Comparison of ENCODE assay signal across 31 cellular contexts in genomic region chrX:39464253-39464652, GRCh38.
"Had no signal": no experiment of that assay in that cellular context is flagged by ENCODE, and none has a peak within 500 bp of the region (broad histone marks: within the 10 kb centered on the region; RNA-seq: fewer than 3 reads in every experiment).

No MANE protein-coding gene starts in this region.

- H3K9me3 ChIP-seq: adrenal gland, body of pancreas, breast epithelium, esophagus squamous epithelium, gastroesophageal sphincter had no signal

- H3K4me3 ChIP-seq: adrenal gland, body of pancreas, breast epithelium, cardiac muscle cell, coronary artery, dorsolateral prefrontal cortex, esophagus squamous epithelium, gastroesophageal sphincter had no signal

- H3K36me3 ChIP-seq: adrenal gland, breast epithelium, cardiac muscle cell, esophagus squamous epithelium, gastroesophageal sphincter had no signal

- H3K27me3 Mint-ChIP-seq: activated CD4-positive, alpha-beta T cell treated with anti-CD3 and anti-CD28 coated beads for 36 hours; activated CD8-positive, alpha-beta T cell treated with anti-CD3 and anti-CD28 coated beads for 36 hours; activated naive CD4-positive, alpha-beta T cell treated with anti-CD3 and anti-CD28 coated beads, Interleukin-2, amount 50 U/mL, for 24 hours; activated naive CD8-positive, alpha-beta T cell treated with anti-CD3 and anti-CD28 coated beads for 36 hours had no signal

- H3K27ac ChIP-seq: adrenal gland, body of pancreas, breast epithelium, cardiac muscle cell, coronary artery, dorsolateral prefrontal cortex, epithelial cell of prostate, esophagus squamous epithelium, gastroesophageal sphincter had no signal

- H3K36me3 Mint-ChIP-seq: activated naive CD4-positive, alpha-beta T cell treated with anti-CD3 and anti-CD28 coated beads, Interleukin-2, amount 50 U/mL, for 24 hours; activated naive CD8-positive, alpha-beta T cell treated with anti-CD3 and anti-CD28 coated beads for 36 hours had no signal

- DNase-seq: activated CD4-positive, alpha-beta T cell treated with anti-CD3 and anti-CD28 coated beads for 36 hours; activated CD4-positive, alpha-beta T cell treated with anti-CD3 and anti-CD28 coated beads, Interleukin-2, amount 50 U/mL, for 1 hour; activated CD4-positive, alpha-beta T cell treated with anti-CD3 and anti-CD28 coated beads, Interleukin-2, amount 50 U/mL, for 48 hours; activated CD4-positive, CD25-positive, alpha-beta regulatory T cell; activated CD4-positive, CD25-positive, alpha-beta regulatory T cell treated with anti-CD3 and anti-CD28 coated beads, Interleukin-2, amount 50 U/mL, for 72 hours; activated CD8-positive, alpha-beta memory T cell treated with anti-CD3 and anti-CD28 coated beads for 24 hours; activated CD8-positive, alpha-beta T cell treated with anti-CD3 and anti-CD28 coated beads for 36 hours; activated effector memory CD4-positive, alpha-beta T cell treated with anti-CD3 and anti-CD28 coated beads, Interleukin-2, amount 50 U/mL, for 16 hours; activated naive CD4-positive, alpha-beta T cell treated with anti-CD3 and anti-CD28 coated beads for 36 hours; activated naive CD8-positive, alpha-beta T cell treated with anti-CD3 and anti-CD28 coated beads for 36 hours; activated naive CD8-positive, alpha-beta T cell treated with anti-CD3 and anti-CD28 coated beads, Interleukin-2, amount 50 U/mL, for 24 hours; activated T-cell treated with anti-CD3 and anti-CD28 coated beads, Interleukin-2, amount 50 U/mL, for 4 hours; adrenal gland; amygdala; aorta; body of pancreas; dorsolateral prefrontal cortex; effector memory CD4-positive, alpha-beta T cell; endodermal cell; esophagus squamous epithelium; foreskin melanocyte; T-helper 2 cell had no signal

- H3K4me1 Mint-ChIP-seq: central memory CD8-positive, alpha-beta T cell had no signal

- H3K27ac Mint-ChIP-seq: activated CD4-positive, alpha-beta T cell treated with anti-CD3 and anti-CD28 coated beads for 36 hours; activated CD8-positive, alpha-beta T cell treated with anti-CD3 and anti-CD28 coated beads for 36 hours; activated naive CD4-positive, alpha-beta T cell treated with anti-CD3 and anti-CD28 coated beads, Interleukin-2, amount 50 U/mL, for 24 hours; activated naive CD8-positive, alpha-beta T cell treated with anti-CD3 and anti-CD28 coated beads for 36 hours; activated naive CD8-positive, alpha-beta T cell treated with anti-CD3 and anti-CD28 coated beads, Interleukin-2, amount 50 U/mL, for 24 hours; dendritic cell treated with granulocyte-macrophage colony-stimulating factor and Interleukin-4, amounts not matched to agents 40 ng/mL and 50 ng/mL, for 4 days; endodermal cell had no signal

- ATAC-seq: activated CD4-positive, alpha-beta T cell treated with anti-CD3 and anti-CD28 coated beads for 36 hours; activated CD8-positive, alpha-beta T cell treated with anti-CD3 and anti-CD28 coated beads for 36 hours; activated naive CD8-positive, alpha-beta T cell treated with anti-CD3 and anti-CD28 coated beads, Interleukin-2, amount 50 U/mL, for 24 hours; activated T-cell treated with anti-CD3 and anti-CD28 coated beads, Interleukin-2, amount 50 U/mL, for 4 hours; body of pancreas; gastroesophageal sphincter had no signal

- H3K27me3 ChIP-seq: body of pancreas, cardiac muscle cell, esophagus squamous epithelium, gastroesophageal sphincter had no signal

- H3K4me1 ChIP-seq: adrenal gland, body of pancreas, breast epithelium, esophagus squamous epithelium, gastroesophageal sphincter had no signal

- H3K4me3 Mint-ChIP-seq: activated CD4-positive, alpha-beta T cell treated with anti-CD3 and anti-CD28 coated beads for 36 hours; activated CD8-positive, alpha-beta T cell treated with anti-CD3 and anti-CD28 coated beads for 36 hours; activated naive CD4-positive, alpha-beta T cell treated with anti-CD3 and anti-CD28 coated beads for 36 hours; activated naive CD4-positive, alpha-beta T cell treated with anti-CD3 and anti-CD28 coated beads, Interleukin-2, amount 50 U/mL, for 24 hours; activated naive CD8-positive, alpha-beta T cell treated with anti-CD3 and anti-CD28 coated beads for 36 hours; activated naive CD8-positive, alpha-beta T cell treated with anti-CD3 and anti-CD28 coated beads, Interleukin-2, amount 50 U/mL, for 24 hours; activated T-cell treated with anti-CD3 and anti-CD28 coated beads, Interleukin-2, amount 50 U/mL, for 4 hours; central memory CD8-positive, alpha-beta T cell; dendritic cell treated with granulocyte-macrophage colony-stimulating factor and Interleukin-4, amounts not matched to agents 40 ng/mL and 50 ng/mL, for 4 days; endodermal cell had no signal

- H3K9me3 Mint-ChIP-seq: activated CD8-positive, alpha-beta T cell treated with anti-CD3 and anti-CD28 coated beads for 36 hours; activated naive CD4-positive, alpha-beta T cell treated with anti-CD3 and anti-CD28 coated beads for 36 hours; activated naive CD4-positive, alpha-beta T cell treated with anti-CD3 and anti-CD28 coated beads, Interleukin-2, amount 50 U/mL, for 24 hours; activated naive CD8-positive, alpha-beta T cell treated with anti-CD3 and anti-CD28 coated beads for 36 hours; activated naive CD8-positive, alpha-beta T cell treated with anti-CD3 and anti-CD28 coated beads, Interleukin-2, amount 50 U/mL, for 24 hours; activated T-cell treated with anti-CD3 and anti-CD28 coated beads, Interleukin-2, amount 50 U/mL, for 4 hours; activated T-helper 2 cell treated with anti-CD3 and anti-CD28 coated beads, Interferon-gamma antibody, Interleukin-2, Interleukin-4, amounts not matched to agents 10 μg/mL and 5 μg/mL and 100 μg/mL, durations not matched to agents 14 hours and 24 hours and 36 hours; central memory CD8-positive, alpha-beta T cell; dendritic cell treated with granulocyte-macrophage colony-stimulating factor and Interleukin-4, amounts not matched to agents 40 ng/mL and 50 ng/mL, for 4 days had no signal
